Comparison of ENCODE assay signal across 9 cellular contexts in genomic region chr4:40255722-40256281, GRCh38. TPM values are rescaled to one million over a fixed set of nuclear protein-coding genes. Genes with fewer than 3 reads are reported as not detected.
DNase-seq lines count a peak whose midpoint lies in the region; ATAC-seq, FAIRE-seq and TF ChIP-seq lines count a peak whose summit lies in the region.
"Had no signal": no experiment of that assay in that cellular context is flagged by ENCODE, and none has a peak within 500 bp of the region (broad histone marks: within the 10 kb centered on the region; RNA-seq: fewer than 3 reads in every experiment).

No MANE protein-coding gene starts in this region.

- no peak overlapping the region for H4K8ac ChIP-seq in H9 (replicated peaks; ENCODE audit: insufficient read length, low read depth, low read length)

- FAIRE-seq in astrocyte (lab: Jason Lieb, UNC) = peak; percentile 92

- peak; percentile 87 for DNase-seq in HS-5 (ENCODE audit: low read depth)
- peak; percentile 100 for DNase-seq in astrocyte (ENCODE audit: low read depth)
- no peak for DNase-seq in memory B cell (ENCODE audit: low spot score in 2 of 2)
- DNase-seq in H9 = no peak
- no peak for DNase-seq in SIG-M5 (lab: John Stamatoyannopoulos, UW)
- DNase-seq in cerebellar cortex (ENCODE audit: low spot score) = no peak
- DNase-seq: left cardiac atrium had no signal

- H3K56ac ChIP-seq in H9 (ENCODE audit: insufficient read length, low read depth, low read length) = no peak overlapping the region

- no peaks in the 10 kb centered on the region for H3K27me3 Mint-ChIP-seq in astrocyte (ENCODE audit: low read depth, unreplicated experiment)
- no peaks in the 10 kb centered on the region for H3K27me3 Mint-ChIP-seq in memory B cell
- peaks cover 4% of the 10 kb centered on the region; the same call in 1 of the 2 replicates for H3K27me3 Mint-ChIP-seq in H9 (ENCODE audit: low read depth)

- H3K4me3 Mint-ChIP-seq in astrocyte (ENCODE audit: unreplicated experiment) (peak overlapping the region; percentile 28), memory B cell (no peak overlapping the region), H9 (no peak overlapping the region)

- H3K14ac ChIP-seq in H9 (ENCODE audit: insufficient read depth, low read length) = no peak overlapping the region

- TF ChIP-seq CTCF in astrocyte (IDR thresholded peaks at IDR 0.05; ENCODE audit: insufficient read depth, low read depth, low read length) (no peak), H9 (conservative IDR thresholded peaks at IDR 0.05) (no peak)

- no peak overlapping the region for H3K18ac ChIP-seq in H9 (ENCODE audit: insufficient read length, low read depth, low read length)

- no peak overlapping the region for H2BK20ac ChIP-seq in H9 (ENCODE audit: low read depth, low read length, poor library complexity, severe bottlenecking)

- H3K9ac ChIP-seq in BLaER1 treated with 17β-estradiol and CSF1 and Interleukin-3, amounts not matched to agents 10 nM and 100 nM = no peak overlapping the region
- peak overlapping the region; percentile 12 for H3K9ac ChIP-seq in astrocyte (ENCODE audit: low read length)
- no peak overlapping the region for H3K9ac ChIP-seq in H9 (ENCODE audit: extremely low read depth, insufficient read length, low read length)

- no peaks in the 10 kb centered on the region for H3K27me3 ChIP-seq in BLaER1 treated with 17β-estradiol and CSF1 and Interleukin-3, amounts not matched to agents 10 nM and 100 nM
- H3K27me3 ChIP-seq in astrocyte (ENCODE audit: insufficient read depth, low read length) (no peaks in the 10 kb centered on the region), H9 (ENCODE audit: insufficient read depth, low read length) (no peaks in the 10 kb centered on the region)

- H3K4ac ChIP-seq in H9 (ENCODE audit: low read depth, low read length) = no peak overlapping the region

- H3K9me3 Mint-ChIP-seq in astrocyte (ENCODE audit: unreplicated experiment) (no peaks in the 10 kb centered on the region), memory B cell (no peaks in the 10 kb centered on the region), H9 (no peaks in the 10 kb centered on the region)

- no peak overlapping the region for H4K91ac ChIP-seq in H9 (ENCODE audit: insufficient read length, low read depth, low read length)

- H3K4me1 Mint-ChIP-seq in astrocyte (ENCODE audit: low read depth, unreplicated experiment) = peaks cover 26% of the 10 kb centered on the region
- H3K4me1 Mint-ChIP-seq in memory B cell = peaks cover 15% of the 10 kb centered on the region
- peaks cover 8 to 16% of the 10 kb centered on the region in 2 experiments for H3K4me1 Mint-ChIP-seq in H9

- H4K20me1 ChIP-seq in BLaER1 treated with 17β-estradiol and CSF1 and Interleukin-3, amounts not matched to agents 10 nM and 100 nM = no peaks in the 10 kb centered on the region
- H4K20me1 ChIP-seq in astrocyte (ENCODE audit: insufficient read depth, low read length) = no peaks in the 10 kb centered on the region
- H4K20me1 ChIP-seq in H9 (ENCODE audit: control insufficient read depth, insufficient read depth, insufficient read length) = no peaks in the 10 kb centered on the region

- no peak overlapping the region for H3K4me3 ChIP-seq in BLaER1 treated with 17β-estradiol and CSF1 and Interleukin-3, amounts not matched to agents 10 nM and 100 nM
- peak overlapping the region; percentile 9 for H3K4me3 ChIP-seq in astrocyte (ENCODE audit: insufficient read depth, low read depth, low read length)

- no peak overlapping the region for H2AK5ac ChIP-seq in H9 (ENCODE audit: insufficient read length, low read length)

- no peak overlapping the region for H4K5ac ChIP-seq in H9 (ENCODE audit: insufficient read length, low read depth, low read length)

- H3K27ac Mint-ChIP-seq in astrocyte (ENCODE audit: unreplicated experiment) (peak overlapping the region; percentile 94), memory B cell (peak overlapping the region; percentile 18), H9 (no peak overlapping the region)

- H2AFZ ChIP-seq in astrocyte (ENCODE audit: low read depth, low read length) (peak overlapping the region; percentile 20), H9 (ENCODE audit: low read length) (no peak overlapping the region)

- ATAC-seq in memory B cell (ENCODE audit: low read depth) (no peak), GM21423 (IDR thresholded peaks at IDR 0.05; ENCODE audit: unreplicated experiment) (no peak)

- no peak overlapping the region for H2BK12ac ChIP-seq in H9 (ENCODE audit: insufficient read length, low read depth, low read length)

- no peaks in the 10 kb centered on the region for H3K79me1 ChIP-seq in H9 (ENCODE audit: insufficient read depth, low read depth, low read length, poor library complexity, severe bottlenecking)

- no peaks in the 10 kb centered on the region for H3K23me2 ChIP-seq in H9 (ENCODE audit: insufficient read length, low read depth, low read length, poor library complexity, severe bottlenecking)

- no peak overlapping the region for H3K23ac ChIP-seq in H9 (ENCODE audit: insufficient read length, low read depth, low read length)

- H2BK15ac ChIP-seq in H9 (ENCODE audit: low read depth, low read length) = no peak overlapping the region

- H3K79me2 ChIP-seq in astrocyte (ENCODE audit: insufficient read depth, low read length) (no peaks in the 10 kb centered on the region), H9 (ENCODE audit: insufficient read depth, low read length) (no peaks in the 10 kb centered on the region)

- no peak overlapping the region for H2BK120ac ChIP-seq in H9 (ENCODE audit: low read depth, low read length, poor library complexity, severe bottlenecking)

- no peaks in the 10 kb centered on the region for H3K36me3 ChIP-seq in BLaER1 treated with 17β-estradiol and CSF1 and Interleukin-3, amounts not matched to agents 10 nM and 100 nM
- no peaks in the 10 kb centered on the region for H3K36me3 ChIP-seq in astrocyte (ENCODE audit: insufficient read depth, low read length)

- H3T11ph ChIP-seq in H9 (ENCODE audit: low read length) = no peak overlapping the region

- H3K4me1 ChIP-seq in BLaER1 treated with 17β-estradiol and CSF1 and Interleukin-3, amounts not matched to agents 10 nM and 100 nM = peaks cover 23 to 52% (median 29%) of the 10 kb centered on the region in 10 experiments
- H3K4me1 ChIP-seq in astrocyte (ENCODE audit: insufficient read depth, low read length) (peaks cover 20% of the 10 kb centered on the region), H9 (ENCODE audit: insufficient read depth, low read length) (no peaks in the 10 kb centered on the region; the same call in 1 of the 2 replicates)

- peak overlapping the region in 6 of 11 experiments; percentile 14 to 72 (median 51); a peak in 7 of 22 replicates for H3K4me2 ChIP-seq in BLaER1 treated with 17β-estradiol and CSF1 and Interleukin-3, amounts not matched to agents 10 nM and 100 nM
- H3K4me2 ChIP-seq in astrocyte (ENCODE audit: low read length) (peak overlapping the region; percentile 69), H9 (ENCODE audit: insufficient read depth, insufficient read length, low read length) (no peak overlapping the region)

- no peak overlapping the region for H3K27ac ChIP-seq in BLaER1 treated with 17β-estradiol and CSF1 and Interleukin-3, amounts not matched to agents 10 nM and 100 nM
- H3K27ac ChIP-seq in astrocyte (ENCODE audit: low read depth, low read length) (peak overlapping the region; percentile 71), H9 (ENCODE audit: insufficient read length, low read depth, low read length) (no peak overlapping the region)

- no peaks in the 10 kb centered on the region for H3K36me3 Mint-ChIP-seq in astrocyte (ENCODE audit: low read depth, unreplicated experiment)
- no peaks in the 10 kb centered on the region for H3K36me3 Mint-ChIP-seq in memory B cell
- H3K36me3 Mint-ChIP-seq in H9 (ENCODE audit: insufficient read depth in 1 of 3, low read depth in 3 of 3) = no peaks in the 10 kb centered on the region

- H2BK5ac ChIP-seq in H9 (ENCODE audit: insufficient read length, low read length) = no peak overlapping the region

- peaks cover 0 to 7% (median 0%) of the 10 kb centered on the region in 11 experiments; a peak in 1 of 22 replicates for H3K9me3 ChIP-seq in BLaER1 treated with 17β-estradiol and CSF1 and Interleukin-3, amounts not matched to agents 10 nM and 100 nM (replicated peaks in 1 of 11)
- no peaks in the 10 kb centered on the region for H3K9me3 ChIP-seq in astrocyte (ENCODE audit: insufficient read depth, low read depth, low read length)
- no peaks in the 10 kb centered on the region for H3K9me3 ChIP-seq in H9 (ENCODE audit: control insufficient read depth, low read depth, low read length)

- WGBS in H9 (ENCODE audit: extremely low coverage, insufficient read length, low lambda C conversion rate) = no CpG with 5 or more reads among the region's 1 CpG

RNA-seq across cellular contexts. Expression of gene RHOH, which starts 59.0 kb away (rescaled TPM):
- not detected in 2 replicates for total RNA-seq in astrocyte
- total RNA-seq in H9 (2021) = 7.1 and 8.2 TPM in 2 replicates

Comparison
In these comparisons a context has a peak if more than half of its experiments do, and no peak if none do; other contexts are left out.
1. DNase-seq: peak in HS-5 (single experiment) and astrocyte (single experiment); none in memory B cell (0 of 2), H9 (single experiment), SIG-M5 (single experiment) and cerebellar cortex (single experiment).
2. H3K27ac Mint-ChIP-seq: peak in astrocyte (single experiment) and memory B cell (single experiment); none in H9 (0 of 3).